1 cellular context compared by ENCODE assay signal in the genomic region with DNA sequence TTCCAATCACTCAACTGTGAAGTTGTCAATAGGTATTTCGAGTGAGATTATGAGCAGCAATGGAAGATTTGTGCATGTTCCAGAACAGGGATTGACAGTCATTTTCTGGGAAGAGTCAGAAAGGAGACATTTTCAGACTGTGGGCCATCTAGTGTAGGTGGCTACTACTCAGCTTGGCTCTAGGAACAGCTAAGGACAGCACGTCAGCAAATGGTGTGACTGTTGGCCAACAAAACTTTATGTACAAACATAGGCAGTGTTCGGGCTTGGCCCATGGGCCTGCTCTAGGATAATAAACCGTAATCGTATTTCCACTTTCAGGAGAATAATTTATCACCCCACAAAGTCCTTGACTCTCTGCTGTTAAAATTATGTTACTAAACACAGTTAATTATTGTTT.
TF ChIP-seq lines count a peak whose summit lies in the region.

No MANE protein-coding gene starts in this region.

TF ChIP-seq in GM23338, 12 proteins besides CTCF, POLR2A, EP300 and RAD21 (continued from another document):
- TF ChIP-seq, protein P1, sequence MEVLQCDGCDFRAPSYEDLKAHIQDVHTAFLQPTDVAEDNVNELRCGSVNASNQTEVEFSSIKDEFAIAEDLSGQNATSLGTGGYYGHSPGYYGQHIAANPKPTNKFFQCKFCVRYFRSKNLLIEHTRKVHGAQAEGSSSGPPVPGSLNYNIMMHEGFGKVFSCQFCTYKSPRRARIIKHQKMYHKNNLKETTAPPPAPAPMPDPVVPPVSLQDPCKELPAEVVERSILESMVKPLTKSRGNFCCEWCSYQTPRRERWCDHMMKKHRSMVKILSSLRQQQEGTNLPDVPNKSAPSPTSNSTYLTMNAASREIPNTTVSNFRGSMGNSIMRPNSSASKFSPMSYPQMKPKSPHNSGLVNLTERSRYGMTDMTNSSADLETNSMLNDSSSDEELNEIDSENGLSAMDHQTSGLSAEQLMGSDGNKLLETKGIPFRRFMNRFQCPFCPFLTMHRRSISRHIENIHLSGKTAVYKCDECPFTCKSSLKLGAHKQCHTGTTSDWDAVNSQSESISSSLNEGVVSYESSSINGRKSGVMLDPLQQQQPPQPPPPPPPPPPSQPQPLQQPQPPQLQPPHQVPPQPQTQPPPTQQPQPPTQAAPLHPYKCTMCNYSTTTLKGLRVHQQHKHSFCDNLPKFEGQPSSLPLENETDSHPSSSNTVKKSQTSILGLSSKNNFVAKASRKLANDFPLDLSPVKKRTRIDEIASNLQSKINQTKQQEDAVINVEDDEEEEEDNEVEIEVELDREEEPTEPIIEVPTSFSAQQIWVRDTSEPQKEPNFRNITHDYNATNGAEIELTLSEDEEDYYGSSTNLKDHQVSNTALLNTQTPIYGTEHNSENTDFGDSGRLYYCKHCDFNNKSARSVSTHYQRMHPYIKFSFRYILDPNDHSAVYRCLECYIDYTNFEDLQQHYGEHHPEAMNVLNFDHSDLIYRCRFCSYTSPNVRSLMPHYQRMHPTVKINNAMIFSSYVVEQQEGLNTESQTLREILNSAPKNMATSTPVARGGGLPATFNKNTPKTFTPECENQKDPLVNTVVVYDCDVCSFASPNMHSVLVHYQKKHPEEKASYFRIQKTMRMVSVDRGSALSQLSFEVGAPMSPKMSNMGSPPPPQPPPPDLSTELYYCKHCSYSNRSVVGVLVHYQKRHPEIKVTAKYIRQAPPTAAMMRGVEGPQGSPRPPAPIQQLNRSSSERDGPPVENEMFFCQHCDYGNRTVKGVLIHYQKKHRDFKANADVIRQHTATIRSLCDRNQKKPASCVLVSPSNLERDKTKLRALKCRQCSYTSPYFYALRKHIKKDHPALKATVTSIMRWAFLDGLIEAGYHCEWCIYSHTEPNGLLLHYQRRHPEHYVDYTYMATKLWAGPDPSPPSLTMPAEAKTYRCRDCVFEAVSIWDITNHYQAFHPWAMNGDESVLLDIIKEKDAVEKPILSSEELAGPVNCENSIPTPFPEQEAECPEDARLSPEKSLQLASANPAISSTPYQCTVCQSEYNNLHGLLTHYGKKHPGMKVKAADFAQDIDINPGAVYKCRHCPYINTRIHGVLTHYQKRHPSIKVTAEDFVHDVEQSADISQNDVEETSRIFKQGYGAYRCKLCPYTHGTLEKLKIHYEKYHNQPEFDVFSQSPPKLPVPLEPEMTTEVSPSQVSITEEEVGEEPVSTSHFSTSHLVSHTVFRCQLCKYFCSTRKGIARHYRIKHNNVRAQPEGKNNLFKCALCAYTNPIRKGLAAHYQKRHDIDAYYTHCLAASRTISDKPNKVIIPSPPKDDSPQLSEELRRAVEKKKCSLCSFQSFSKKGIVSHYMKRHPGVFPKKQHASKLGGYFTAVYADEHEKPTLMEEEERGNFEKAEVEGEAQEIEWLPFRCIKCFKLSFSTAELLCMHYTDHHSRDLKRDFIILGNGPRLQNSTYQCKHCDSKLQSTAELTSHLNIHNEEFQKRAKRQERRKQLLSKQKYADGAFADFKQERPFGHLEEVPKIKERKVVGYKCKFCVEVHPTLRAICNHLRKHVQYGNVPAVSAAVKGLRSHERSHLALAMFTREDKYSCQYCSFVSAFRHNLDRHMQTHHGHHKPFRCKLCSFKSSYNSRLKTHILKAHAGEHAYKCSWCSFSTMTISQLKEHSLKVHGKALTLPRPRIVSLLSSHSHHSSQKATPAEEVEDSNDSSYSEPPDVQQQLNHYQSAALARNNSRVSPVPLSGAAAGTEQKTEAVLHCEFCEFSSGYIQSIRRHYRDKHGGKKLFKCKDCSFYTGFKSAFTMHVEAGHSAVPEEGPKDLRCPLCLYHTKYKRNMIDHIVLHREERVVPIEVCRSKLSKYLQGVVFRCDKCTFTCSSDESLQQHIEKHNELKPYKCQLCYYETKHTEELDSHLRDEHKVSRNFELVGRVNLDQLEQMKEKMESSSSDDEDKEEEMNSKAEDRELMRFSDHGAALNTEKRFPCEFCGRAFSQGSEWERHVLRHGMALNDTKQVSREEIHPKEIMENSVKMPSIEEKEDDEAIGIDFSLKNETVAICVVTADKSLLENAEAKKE (CRISPR knock-in tag; IDR thresholded peaks at IDR 0.05) = no peak
- TF ChIP-seq CREB1 (CRISPR knock-in tag; IDR thresholded peaks at IDR 0.05; ENCODE audit: low read depth) (no peak), JUNB (IDR thresholded peaks at IDR 0.05; ENCODE audit: unreplicated experiment) (no peak), STAT1 (IDR thresholded peaks at IDR 0.05; ENCODE audit: unreplicated experiment) (no peak), POLR2AphosphoS5 (IDR thresholded peaks at IDR 0.05; ENCODE audit: low read depth) (no peak), EZH2 (IDR thresholded peaks at IDR 0.05; ENCODE audit: low read depth, unreplicated experiment) (no peak), ZNF114 (CRISPR knock-in tag; IDR thresholded peaks at IDR 0.05) (no peak), ZNF331 (CRISPR knock-in tag; IDR thresholded peaks at IDR 0.05; ENCODE audit: low read depth) (no peak)
- TF ChIP-seq, protein P2, sequence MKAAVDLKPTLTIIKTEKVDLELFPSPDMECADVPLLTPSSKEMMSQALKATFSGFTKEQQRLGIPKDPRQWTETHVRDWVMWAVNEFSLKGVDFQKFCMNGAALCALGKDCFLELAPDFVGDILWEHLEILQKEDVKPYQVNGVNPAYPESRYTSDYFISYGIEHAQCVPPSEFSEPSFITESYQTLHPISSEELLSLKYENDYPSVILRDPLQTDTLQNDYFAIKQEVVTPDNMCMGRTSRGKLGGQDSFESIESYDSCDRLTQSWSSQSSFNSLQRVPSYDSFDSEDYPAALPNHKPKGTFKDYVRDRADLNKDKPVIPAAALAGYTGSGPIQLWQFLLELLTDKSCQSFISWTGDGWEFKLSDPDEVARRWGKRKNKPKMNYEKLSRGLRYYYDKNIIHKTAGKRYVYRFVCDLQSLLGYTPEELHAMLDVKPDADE (IDR thresholded peaks at IDR 0.05) = no peak
- TF ChIP-seq, protein P3, sequence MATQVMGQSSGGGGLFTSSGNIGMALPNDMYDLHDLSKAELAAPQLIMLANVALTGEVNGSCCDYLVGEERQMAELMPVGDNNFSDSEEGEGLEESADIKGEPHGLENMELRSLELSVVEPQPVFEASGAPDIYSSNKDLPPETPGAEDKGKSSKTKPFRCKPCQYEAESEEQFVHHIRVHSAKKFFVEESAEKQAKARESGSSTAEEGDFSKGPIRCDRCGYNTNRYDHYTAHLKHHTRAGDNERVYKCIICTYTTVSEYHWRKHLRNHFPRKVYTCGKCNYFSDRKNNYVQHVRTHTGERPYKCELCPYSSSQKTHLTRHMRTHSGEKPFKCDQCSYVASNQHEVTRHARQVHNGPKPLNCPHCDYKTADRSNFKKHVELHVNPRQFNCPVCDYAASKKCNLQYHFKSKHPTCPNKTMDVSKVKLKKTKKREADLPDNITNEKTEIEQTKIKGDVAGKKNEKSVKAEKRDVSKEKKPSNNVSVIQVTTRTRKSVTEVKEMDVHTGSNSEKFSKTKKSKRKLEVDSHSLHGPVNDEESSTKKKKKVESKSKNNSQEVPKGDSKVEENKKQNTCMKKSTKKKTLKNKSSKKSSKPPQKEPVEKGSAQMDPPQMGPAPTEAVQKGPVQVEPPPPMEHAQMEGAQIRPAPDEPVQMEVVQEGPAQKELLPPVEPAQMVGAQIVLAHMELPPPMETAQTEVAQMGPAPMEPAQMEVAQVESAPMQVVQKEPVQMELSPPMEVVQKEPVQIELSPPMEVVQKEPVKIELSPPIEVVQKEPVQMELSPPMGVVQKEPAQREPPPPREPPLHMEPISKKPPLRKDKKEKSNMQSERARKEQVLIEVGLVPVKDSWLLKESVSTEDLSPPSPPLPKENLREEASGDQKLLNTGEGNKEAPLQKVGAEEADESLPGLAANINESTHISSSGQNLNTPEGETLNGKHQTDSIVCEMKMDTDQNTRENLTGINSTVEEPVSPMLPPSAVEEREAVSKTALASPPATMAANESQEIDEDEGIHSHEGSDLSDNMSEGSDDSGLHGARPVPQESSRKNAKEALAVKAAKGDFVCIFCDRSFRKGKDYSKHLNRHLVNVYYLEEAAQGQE (IDR thresholded peaks at IDR 0.05; ENCODE audit: unreplicated experiment) = no peak
